ENCODE assay signal across 11 cellular contexts in genomic region chr11:17209939-17210245, GRCh38. TPM values are rescaled to one million over a fixed set of nuclear protein-coding genes. Genes with fewer than 3 reads are reported as not detected.
A peak's percentile ranks its signal among the peaks of the same experiment; 100 is the strongest.
DNase-seq lines count a peak whose midpoint lies in the region; TF ChIP-seq lines count a peak whose summit lies in the region.
"Had no signal": no experiment of that assay in that cellular context is flagged by ENCODE, and none has a peak within 500 bp of the region (broad histone marks: within the 10 kb centered on the region; RNA-seq: fewer than 3 reads in every experiment).

No MANE protein-coding gene starts in this region.

- peak overlapping the region; percentile 91; the same call in 1 of the 2 replicates for H3K4me3 ChIP-seq in DOHH2 (ENCODE audit: low read length)
- H3K4me3 ChIP-seq in SK-N-MC = peak overlapping the region; percentile 100
- peak overlapping the region; percentile 95 for H3K4me3 ChIP-seq in fibroblast of pulmonary artery (replicated peaks; ENCODE audit: low read depth, low read length)
- no peak overlapping the region for H3K4me3 ChIP-seq in sigmoid colon
- H3K4me3 ChIP-seq: gastroesophageal sphincter had no signal

- H3K9ac ChIP-seq in SK-N-MC (ENCODE audit: insufficient read length) = peak overlapping the region; percentile 95

- peaks cover 27% of the 10 kb centered on the region for H3K4me1 ChIP-seq in DOHH2 (ENCODE audit: control insufficient read depth, low read length)
- peaks cover 0 to 27% (median 15%) of the 10 kb centered on the region in 4 donors for H3K4me1 ChIP-seq in sigmoid colon
- H3K4me1 ChIP-seq: SJCRH30 had no signal

- WGBS in sigmoid colon, 2 donors = 96% methylated on average over 1 of the region's 1 CpG

- H3K79me2 ChIP-seq in DOHH2 (ENCODE audit: control insufficient read depth, low read length) = peaks cover 40% of the 10 kb centered on the region

- intact Hi-C loops in sigmoid colon (cut with DNase I) = loop anchor here (5.0 kb wide), 3 partner anchors 133 to 1377 kb away; partner anchors contain the start of genes NCR3LG1, RPS13 and UEVLD

- H3K9me3 ChIP-seq in DOHH2 (ENCODE audit: control insufficient read depth, insufficient read depth, low read length) (peaks cover 6% of the 10 kb centered on the region; the same call in 1 of the 2 replicates), SK-N-MC (ENCODE audit: low read depth, low read length) (peaks cover 9% of the 10 kb centered on the region; the same call in 1 of the 2 replicates), sigmoid colon (no peaks in the 10 kb centered on the region)
- H3K9me3 ChIP-seq: gastroesophageal sphincter had no signal

- H3K9me2 ChIP-seq in DOHH2 (replicated peaks; ENCODE audit: control insufficient read depth, low read length) = no peaks in the 10 kb centered on the region

- no peaks in the 10 kb centered on the region for H4K20me1 ChIP-seq in DOHH2 (ENCODE audit: control insufficient read depth, insufficient read depth, low read depth, low read length)

- H3F3A ChIP-seq in DOHH2 (ENCODE audit: control insufficient read depth, insufficient read depth) = peaks cover 5% of the 10 kb centered on the region

- H3K4me2 ChIP-seq in DOHH2 (ENCODE audit: low read length) = peak overlapping the region; percentile 98

- no peak for TF ChIP-seq EP300 in sigmoid colon (IDR thresholded peaks at IDR 0.05)

- DNase-seq in SK-N-MC (ENCODE audit: low read depth, low spot score) (no peak), fibroblast of pulmonary artery (ENCODE audit: low read depth) (peak; percentile 13), sigmoid colon (no peak), MV-4-11 (lab: John Stamatoyannopoulos, UW) (no peak), cerebellum (ENCODE audit: low spot score) (no peak), SHP77 (lab: John Stamatoyannopoulos, UW) (no peak), COR-L47 (lab: John Stamatoyannopoulos, UW) (no peak)
- DNase-seq: NCI-H2171 had no signal

- H3K27ac ChIP-seq in DOHH2 (ENCODE audit: low read depth, low read length) (no peak overlapping the region), SK-N-MC (peak overlapping the region; percentile 93), sigmoid colon (peak overlapping the region in 3 of 4 donors; percentile 43 to 98 (median 94))

- TF ChIP-seq POLR2A in sigmoid colon (IDR thresholded peaks at IDR 0.05) = no peak

- H3K36me3 ChIP-seq in DOHH2 (ENCODE audit: control insufficient read depth, low read length) (peaks cover 9% of the 10 kb centered on the region; the same call in 1 of the 2 replicates), SK-N-MC (ENCODE audit: insufficient read depth, low read length) (no peaks in the 10 kb centered on the region), sigmoid colon (no peaks in the 10 kb centered on the region)
- H3K36me3 ChIP-seq: gastroesophageal sphincter had no signal

- H3K27me3 ChIP-seq in DOHH2 (ENCODE audit: control insufficient read depth, low read length) (no peaks in the 10 kb centered on the region), sigmoid colon (no peaks in the 10 kb centered on the region)
- H3K27me3 ChIP-seq: gastroesophageal sphincter, SJCRH30 had no signal

- no peak for TF ChIP-seq CTCF in DOHH2 (IDR thresholded peaks at IDR 0.05; ENCODE audit: low read depth, low read length, poor library complexity, severe bottlenecking)
- TF ChIP-seq CTCF in fibroblast of pulmonary artery (IDR thresholded peaks at IDR 0.05; ENCODE audit: low read length, missing control alignments) = no peak
- TF ChIP-seq CTCF in sigmoid colon (IDR thresholded peaks at IDR 0.05) = no peak

RNA-seq across cellular contexts. Expression of gene PIK3C2A, which starts 2.1 kb away (rescaled TPM):
- total RNA-seq in sigmoid colon (10 to 100 TPM; 52.9 to 72.6 (median 65.7) TPM), cerebellum (57.6 TPM)
- polyA plus RNA-seq in sigmoid colon = 10 to 100 TPM in 1 of 3 donors, 1 to 10 TPM in 2; 6.0 to 10.0 (median 9.7) TPM

Comparison
In these comparisons a context has a peak if more than half of its experiments do, and no peak if none do; other contexts are left out.
1. H3K4me3 ChIP-seq: peak in DOHH2 (single experiment), SK-N-MC (single experiment) and fibroblast of pulmonary artery (single experiment); none in sigmoid colon (0 of 4).